17 cellular contexts compared by ENCODE assay signal in the genomic region with DNA sequence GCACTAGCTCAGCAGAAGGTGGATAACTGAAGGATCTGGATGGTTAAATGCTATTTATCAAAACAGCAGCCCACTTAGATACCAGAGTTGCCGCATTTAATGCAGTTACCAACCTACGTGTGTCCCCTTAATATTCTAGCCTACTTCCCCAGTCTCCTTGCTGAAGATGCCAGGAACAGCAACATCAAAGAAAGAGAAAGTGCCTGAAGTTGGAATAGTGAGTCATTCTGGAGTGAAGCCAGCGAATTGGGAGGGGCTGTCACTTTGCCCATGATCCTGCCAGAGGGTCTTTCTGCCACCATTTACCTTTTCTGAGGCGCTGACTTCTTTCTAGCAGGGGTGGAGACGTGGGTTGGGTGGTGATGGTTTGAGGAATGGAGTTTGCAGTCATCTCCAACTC.
DNase-seq lines count a peak whose midpoint lies in the region; ATAC-seq, FAIRE-seq and TF ChIP-seq lines count a peak whose summit lies in the region.
"Had no signal": no experiment of that assay in that cellular context is flagged by ENCODE, and none has a peak within 500 bp of the region (broad histone marks: within the 10 kb centered on the region; RNA-seq: fewer than 3 reads in every experiment).

No MANE protein-coding gene starts in this region.

- no peaks in the 10 kb centered on the region for H3K79me1 ChIP-seq in mesenchymal stem cell (replicated peaks; ENCODE audit: low read length, poor library complexity, severe bottlenecking)

- no peak overlapping the region for H2AK5ac ChIP-seq in mesenchymal stem cell (ENCODE audit: low read length, severe bottlenecking)

- H2BK15ac ChIP-seq in mesenchymal stem cell (ENCODE audit: low read depth, poor library complexity, severe bottlenecking), result no peak overlapping the region

- no peak overlapping the region for H4K91ac ChIP-seq in mesenchymal stem cell (ENCODE audit: low read length)

- no peak overlapping the region for H3K23ac ChIP-seq in mesenchymal stem cell (ENCODE audit: low read length in 2 of 2)

- TF ChIP-seq RAD21 in HepG2 (CRISPR knock-in tag; IDR thresholded peaks at IDR 0.05), result no peak

- H2BK5ac ChIP-seq in mesenchymal stem cell (ENCODE audit: low read depth, low read length, poor library complexity, severe bottlenecking), result no peak overlapping the region

- no peak overlapping the region for H3K14ac ChIP-seq in mesenchymal stem cell (ENCODE audit: low read length in 2 of 2)

- H3K27me3 ChIP-seq in HepG2 (ENCODE audit: control insufficient read depth in 1 of 2, insufficient read depth in 2 of 2, low read length in 2 of 2) (peaks cover 2 to 4% of the 10 kb centered on the region in 2 experiments; a peak in 1 of 5 replicates), right lobe of liver (no peaks in the 10 kb centered on the region), mesenchymal stem cell (ENCODE audit: control insufficient read depth in 1 of 2, insufficient read depth in 1 of 2, low read length in 2 of 2) (peaks cover 10 to 48% of the 10 kb centered on the region in 2 experiments), SJCRH30 (no peaks in the 10 kb centered on the region)

- H3K27ac ChIP-seq in HepG2 (ENCODE audit: extremely low read length, insufficient read depth, low read length), result no peak overlapping the region
- H3K27ac ChIP-seq in right lobe of liver, result no peak overlapping the region
- no peak overlapping the region for H3K27ac ChIP-seq in mesenchymal stem cell (ENCODE audit: low read length, poor library complexity, severe bottlenecking)
- no peak overlapping the region for H3K27ac ChIP-seq in SJCRH30
- H3K27ac ChIP-seq: GM23248, HL-60 had no signal

- TF ChIP-seq POLR2A in HepG2 (IDR thresholded peaks at IDR 0.05; ENCODE audit: insufficient read depth in 1 of 2, low read depth in 2 of 2, low read length in 2 of 2), result no peak
- no peak for TF ChIP-seq POLR2A in right lobe of liver (IDR thresholded peaks at IDR 0.05)

- TF ChIP-seq CTCF in HepG2 (CRISPR knock-in tag; IDR thresholded peaks at IDR 0.05), result no peak
- TF ChIP-seq CTCF in right lobe of liver (IDR thresholded peaks at IDR 0.05), result no peak

- in situ Hi-C loops in HepG2 (cut with HindIII; ENCODE audit: extremely low pct_ligation_motif_present, low pct_unique_long_range_greater_than_20kb), result no loop called here

- intact Hi-C loops in HepG2 (cut with micrococcal nuclease; ENCODE audit: unreplicated experiment), result no loop called here
- intact Hi-C loops in right lobe of liver (cut with DNase I), result no loop called here

- BruUV-seq in HepG2 (replicated peaks; lab: Mats Ljungman, UMichigan), result no TSS peak

- 3% methylated on average over 5 of the region's 5 CpGs for WGBS in HepG2 (ENCODE audit: low lambda C conversion rate)
- 56% methylated on average over 5 of the region's 5 CpGs for WGBS in right lobe of liver (ENCODE audit: insufficient coverage, low coverage, low lambda C conversion rate, missing lambda C conversion rate)
- 52% methylated on average over 4 of the region's 5 CpGs for WGBS in mesenchymal stem cell

- CTCF ChIA-PET in HepG2 (lab: Yijun Ruan, JAX; ENCODE audit: low intra/inter-chr PET ratio, low total read pairs), result no interaction called here

- no peak overlapping the region for H2BK120ac ChIP-seq in mesenchymal stem cell (ENCODE audit: low read depth, low read length)

- FAIRE-seq in HepG2 (lab: Jason Lieb, UNC), result no peak
- FAIRE-seq: A204.1, GM18507 had no signal

- no peaks in the 10 kb centered on the region for H3K9me3 ChIP-seq in HepG2 (ENCODE audit: low read length)
- no peaks in the 10 kb centered on the region for H3K9me3 ChIP-seq in right lobe of liver
- H3K9me3 ChIP-seq in mesenchymal stem cell (ENCODE audit: control insufficient read depth, low read length), result no peaks in the 10 kb centered on the region
- H3K9me3 ChIP-seq in SJCRH30 (replicated peaks), result no peaks in the 10 kb centered on the region

- H3K18ac ChIP-seq in mesenchymal stem cell (ENCODE audit: low read depth in 1 of 2, low read length in 2 of 2), result no peak overlapping the region

- ATAC-seq in HepG2 (no peak), right lobe of liver (no peak), HG02885 (IDR thresholded peaks at IDR 0.05; ENCODE audit: poor library complexity, unreplicated experiment) (no peak)

- H4K20me1 ChIP-seq in HepG2 (ENCODE audit: insufficient read depth, low read length), result no peaks in the 10 kb centered on the region

- H3K9ac ChIP-seq in HepG2 (ENCODE audit: insufficient read depth, low read depth, low read length) (no peak overlapping the region), mesenchymal stem cell (ENCODE audit: low read length) (no peak overlapping the region)
- H3K9ac ChIP-seq: GM23248 had no signal

- no peak overlapping the region for H4K8ac ChIP-seq in mesenchymal stem cell (ENCODE audit: low read length)

- H3K4me1 ChIP-seq in HepG2 (ENCODE audit: insufficient read depth, low read length) (no peaks in the 10 kb centered on the region), right lobe of liver (no peaks in the 10 kb centered on the region), mesenchymal stem cell (ENCODE audit: control insufficient read depth, insufficient read depth, low read depth, low read length) (peaks cover 5% of the 10 kb centered on the region), SJCRH30 (no peaks in the 10 kb centered on the region)

- no peak overlapping the region for H2BK12ac ChIP-seq in mesenchymal stem cell (ENCODE audit: low read length in 2 of 2)

- no peak for TF ChIP-seq EP300 in HepG2 (IDR thresholded peaks at IDR 0.05; ENCODE audit: low read depth in 2 of 2, low read length in 2 of 2)
- TF ChIP-seq EP300 in HepG2 (CRISPR knock-in tag; IDR thresholded peaks at IDR 0.05; ENCODE audit: borderline replicate concordance), result no peak

- POLR2A ChIA-PET in HepG2 (lab: Yijun Ruan, JAX), result no interaction called here

- H2AFZ ChIP-seq in HepG2 (ENCODE audit: low read length) (no peak overlapping the region), mesenchymal stem cell (ENCODE audit: low read depth, low read length) (no peak overlapping the region)
- H2AFZ ChIP-seq: GM23248 had no signal

- H3K4ac ChIP-seq in mesenchymal stem cell (ENCODE audit: low read depth in 1 of 2, low read length in 2 of 2), result no peak overlapping the region

- DNase-seq in HepG2 (ENCODE audit: low spot score), result no peak
- DNase-seq in right lobe of liver, result no peak
- DNase-seq in SW480 (ENCODE audit: low spot score), result peak; percentile 59
- DNase-seq in mesenchymal stem cell, result peak; percentile 4
- no peak for DNase-seq in pons (ENCODE audit: low spot score)
- DNase-seq in SJCRH30, result no peak
- no peak for DNase-seq in stimulated activated CD4-positive, alpha-beta T cell treated with anti-CD3 and anti-CD28 coated beads, Interleukin-4, amount 100 ng/mL, for 1 hour
- DNase-seq: Calu3; CD4-positive, alpha-beta T cell; DMS 273 treated with DMSO at 0.1 percent for 48 hours; GM23248; H7; KBM-7 had no signal

- H3K4me3 ChIP-seq in HepG2 (replicated peaks in 1 of 3; ENCODE audit: insufficient read depth in 1 of 3, low read depth in 2 of 3, low read length in 3 of 3) (no peak overlapping the region), right lobe of liver (no peak overlapping the region), mesenchymal stem cell (ENCODE audit: insufficient read depth in 1 of 2, low read depth in 1 of 2, low read length in 2 of 2) (no peak overlapping the region), SJCRH30 (no peak overlapping the region)
- H3K4me3 ChIP-seq: GM23248 had no signal

- no peaks in the 10 kb centered on the region for H3K36me3 ChIP-seq in HepG2 (replicated peaks in 1 of 2; ENCODE audit: control insufficient read depth in 1 of 2, insufficient read depth in 2 of 2, low read length in 2 of 2)
- H3K36me3 ChIP-seq in right lobe of liver, result no peaks in the 10 kb centered on the region
- no peaks in the 10 kb centered on the region for H3K36me3 ChIP-seq in mesenchymal stem cell (ENCODE audit: control insufficient read depth in 1 of 2, insufficient read depth in 2 of 2, low read depth in 1 of 2, low read length in 2 of 2)
- H3K36me3 ChIP-seq in SJCRH30, result no peaks in the 10 kb centered on the region

- H3K4me2 ChIP-seq in HepG2 (ENCODE audit: low read depth, low read length), result no peak overlapping the region
- H3K4me2 ChIP-seq in mesenchymal stem cell (ENCODE audit: low read length, poor library complexity, severe bottlenecking), result no peak overlapping the region

- H3K79me2 ChIP-seq in HepG2 (ENCODE audit: insufficient read depth, low read length), result no peaks in the 10 kb centered on the region

TF ChIP-seq in HepG2, 621 proteins besides CTCF, POLR2A, EP300 and RAD21:
- TF ChIP-seq ZNF878 (CRISPR knock-in tag; IDR thresholded peaks at IDR 0.05) (no peak), FOSL2 (CRISPR knock-in tag; IDR thresholded peaks at IDR 0.05) (peak; percentile 34; the same call in 1 of the 2 replicates)
- TF ChIP-seq, protein P1, sequence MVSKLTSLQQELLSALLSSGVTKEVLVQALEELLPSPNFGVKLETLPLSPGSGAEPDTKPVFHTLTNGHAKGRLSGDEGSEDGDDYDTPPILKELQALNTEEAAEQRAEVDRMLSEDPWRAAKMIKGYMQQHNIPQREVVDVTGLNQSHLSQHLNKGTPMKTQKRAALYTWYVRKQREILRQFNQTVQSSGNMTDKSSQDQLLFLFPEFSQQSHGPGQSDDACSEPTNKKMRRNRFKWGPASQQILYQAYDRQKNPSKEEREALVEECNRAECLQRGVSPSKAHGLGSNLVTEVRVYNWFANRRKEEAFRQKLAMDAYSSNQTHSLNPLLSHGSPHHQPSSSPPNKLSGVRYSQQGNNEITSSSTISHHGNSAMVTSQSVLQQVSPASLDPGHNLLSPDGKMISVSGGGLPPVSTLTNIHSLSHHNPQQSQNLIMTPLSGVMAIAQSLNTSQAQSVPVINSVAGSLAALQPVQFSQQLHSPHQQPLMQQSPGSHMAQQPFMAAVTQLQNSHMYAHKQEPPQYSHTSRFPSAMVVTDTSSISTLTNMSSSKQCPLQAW (CRISPR knock-in tag; IDR thresholded peaks at IDR 0.05), result no peak

Comparison
In these comparisons a context has a peak if more than half of its experiments do, and no peak if none do; other contexts are left out.
1. DNase-seq: peak in SW480 (single experiment) and mesenchymal stem cell (single experiment); none in HepG2 (single experiment), right lobe of liver (0 of 3), pons (single experiment), SJCRH30 (0 of 2) and stimulated activated CD4-positive, alpha-beta T cell treated with anti-CD3 and anti-CD28 coated beads, Interleukin-4, amount 100 ng/mL, for 1 hour (single experiment).